16 cellular contexts compared by ENCODE assay signal in genomic region chr7:136947347-136947746, GRCh38.
"Had no signal": no experiment of that assay in that cellular context is flagged by ENCODE, and none has a peak within 500 bp of the region (broad histone marks: within the 10 kb centered on the region; RNA-seq: fewer than 3 reads in every experiment).

No MANE protein-coding gene starts in this region.

- H3K4me3 ChIP-seq: lung, right atrium auricular region, skin epidermis, tibial nerve had no signal

- DNase-seq: activated CD4-positive, alpha-beta T cell treated with anti-CD3 and anti-CD28 coated beads, Interleukin-2, amount 50 U/mL, for 48 hours; activated CD4-positive, CD25-positive, alpha-beta regulatory T cell treated with anti-CD3 and anti-CD28 coated beads, Interleukin-2, amount 50 U/mL, for 72 hours; activated CD8-positive, alpha-beta memory T cell treated with anti-CD3 and anti-CD28 coated beads, Interleukin-2, amount 10 ng/mL, durations not matched to agents 7 days and 5 days; activated effector memory CD4-positive, alpha-beta T cell treated with anti-CD3 and anti-CD28 coated beads, Interleukin-2, amount 50 U/mL, for 16 hours; activated T-cell treated with anti-CD3 and anti-CD28 coated beads, Interleukin-2, amount 50 U/mL, for 24 hours; amygdala; glutamatergic neuron; immature natural killer cell; left colon; naive thymus-derived CD8-positive, alpha-beta T cell; posterior cingulate gyrus had no signal

- ATAC-seq: activated CD8-positive, alpha-beta memory T cell treated with anti-CD3 and anti-CD28 coated beads, Interleukin-2, amount 10 ng/mL, durations not matched to agents 7 days and 5 days; activated naive CD4-positive, alpha-beta T cell treated with anti-CD3 and anti-CD28 coated beads, Interleukin-2, amount 50 U/mL, for 72 hours; left colon; naive thymus-derived CD8-positive, alpha-beta T cell had no signal
